In the genomic region with DNA sequence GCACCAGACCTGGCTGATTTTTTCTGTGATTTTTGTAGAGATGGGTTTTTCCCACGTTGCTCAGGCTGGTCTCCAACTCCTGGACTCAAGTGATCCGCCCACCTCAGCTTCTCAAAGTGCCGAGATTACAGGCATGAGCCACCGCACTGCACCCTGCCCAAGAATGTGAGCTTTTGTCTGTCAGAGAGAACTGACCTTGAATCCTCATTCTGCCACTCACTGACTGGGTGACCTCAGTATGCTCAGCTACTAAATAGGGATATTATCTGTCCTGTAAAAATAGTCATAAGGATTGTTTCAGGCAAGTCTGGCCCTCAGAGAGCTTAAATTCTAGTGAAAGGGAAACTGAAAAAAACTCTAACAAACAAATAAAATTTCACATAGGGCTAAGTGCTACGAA, we compare ENCODE assay signal across 16 cellular contexts. TPM values are rescaled to one million over a fixed set of nuclear protein-coding genes. Genes with fewer than 3 reads are reported as not detected.
DNase-seq lines count a peak whose midpoint lies in the region; ATAC-seq and TF ChIP-seq lines count a peak whose summit lies in the region.
"Had no signal": no experiment of that assay in that cellular context is flagged by ENCODE, and none has a peak within 500 bp of the region (broad histone marks: within the 10 kb centered on the region; RNA-seq: fewer than 3 reads in every experiment).

No MANE protein-coding gene starts in this region.

- no peaks in the 10 kb centered on the region for H3K9me3 Mint-ChIP-seq in CD8-positive, alpha-beta memory T cell
- no peaks in the 10 kb centered on the region for H3K9me3 Mint-ChIP-seq in activated B cell treated with CpG ODN at 0.5 μM for 24 hours

- no peak for TF ChIP-seq RAD21 in SK-N-SH (IDR thresholded peaks at IDR 0.05; ENCODE audit: low read length)

- no peak for DNase-seq in CD8-positive, alpha-beta memory T cell
- DNase-seq in activated B cell treated with CpG ODN at 0.5 μM for 24 hours (no peak), epithelial cell of esophagus (ENCODE audit: low read depth) (peak; percentile 78), posterior vena cava (ENCODE audit: low spot score) (peak; percentile 31), SK-N-SH (no peak), suprapubic skin (ENCODE audit: low spot score in 2 of 2) (no peak), OCI-M1 (lab: John Stamatoyannopoulos, UW) (no peak)
- DNase-seq: activated CD4-positive, alpha-beta T cell treated with anti-CD3 and anti-CD28 coated beads for 1 hour; activated naive CD4-positive, alpha-beta T cell; effector CD4-positive, alpha-beta T cell; heart right ventricle; NCI-H2081 treated with DMSO at 0.1 percent for 48 hours; NCI-H69; stimulated activated CD4-positive, alpha-beta T cell treated with anti-CD3 and anti-CD28 coated beads, Interleukin-2, amount 100 ng/mL, for 48 hours had no signal

- TF ChIP-seq EP300 in SK-N-SH (IDR thresholded peaks at IDR 0.05; ENCODE audit: borderline replicate concordance in 1 of 2, low read depth in 1 of 2, low read length in 1 of 2) (no peak), suprapubic skin (IDR thresholded peaks at IDR 0.05) (no peak)

- TF ChIP-seq CTCF in activated B cell treated with CpG ODN at 0.5 μM for 24 hours (IDR thresholded peaks at IDR 0.05) (no peak), epithelial cell of esophagus (IDR thresholded peaks at IDR 0.05; ENCODE audit: insufficient read depth, low read depth, low read length, missing control alignments) (no peak), SK-N-SH (IDR thresholded peaks at IDR 0.05) (no peak), suprapubic skin (IDR thresholded peaks at IDR 0.05) (no peak)

- no peaks in the 10 kb centered on the region for H3F3A ChIP-seq in SK-N-SH (replicated peaks; ENCODE audit: insufficient read depth)

- no peaks in the 10 kb centered on the region for H3K9me3 ChIP-seq in CD8-positive, alpha-beta memory T cell (ENCODE audit: low read length)
- no peaks in the 10 kb centered on the region for H3K9me3 ChIP-seq in SK-N-SH
- no peaks in the 10 kb centered on the region for H3K9me3 ChIP-seq in suprapubic skin
- H3K9me3 ChIP-seq: heart right ventricle had no signal

- H3K36me3 Mint-ChIP-seq in CD8-positive, alpha-beta memory T cell = peaks cover 0 to 10% (median 0%) of the 10 kb centered on the region in 3 donors
- peaks cover 2% of the 10 kb centered on the region for H3K36me3 Mint-ChIP-seq in activated B cell treated with CpG ODN at 0.5 μM for 24 hours (ENCODE audit: low read depth)

- peaks cover 20 to 30% (median 26%) of the 10 kb centered on the region in 3 donors for H3K4me1 Mint-ChIP-seq in CD8-positive, alpha-beta memory T cell
- peaks cover 27% of the 10 kb centered on the region for H3K4me1 Mint-ChIP-seq in activated B cell treated with CpG ODN at 0.5 μM for 24 hours

- TF ChIP-seq POLR2A in suprapubic skin (IDR thresholded peaks at IDR 0.05) = no peak

- 59% methylated on average over 5 of the region's 5 CpGs for WGBS in SK-N-SH (ENCODE audit: low lambda C conversion rate)
- WGBS in suprapubic skin = 68% methylated on average over 5 of the region's 5 CpGs

- H4K20me1 ChIP-seq in SK-N-SH (ENCODE audit: insufficient read depth) = no peaks in the 10 kb centered on the region

- H3K27me3 Mint-ChIP-seq in CD8-positive, alpha-beta memory T cell = peaks cover 0 to 4% of the 10 kb centered on the region in 2 donors
- H3K27me3 Mint-ChIP-seq in activated B cell treated with CpG ODN at 0.5 μM for 24 hours = no peaks in the 10 kb centered on the region

- H3K9me2 ChIP-seq in SK-N-SH = no peaks in the 10 kb centered on the region

- peak overlapping the region in 7 of 8 donors; percentile 50 to 100 (median 99) for H3K27ac Mint-ChIP-seq in CD8-positive, alpha-beta memory T cell
- peak overlapping the region; percentile 97 for H3K27ac Mint-ChIP-seq in activated B cell treated with CpG ODN at 0.5 μM for 24 hours

- intact Hi-C loops in activated B cell treated with CpG ODN at 0.5 μM for 24 hours (cut with micrococcal nuclease) = loop anchor here (5.0 kb wide), 1 partner anchor 215 kb away; a partner anchor contains a TSS
- intact Hi-C loops in posterior vena cava (cut with DNase I) = loop anchor here (5.0 kb wide), 2 partner anchors 60 to 65 kb away; no protein-coding TSS in a partner anchor

- H3K79me2 ChIP-seq in SK-N-SH (ENCODE audit: insufficient read depth) = peaks cover 27% of the 10 kb centered on the region

- H3K36me3 ChIP-seq in CD8-positive, alpha-beta memory T cell (ENCODE audit: insufficient read depth, low read length) = no peaks in the 10 kb centered on the region
- H3K36me3 ChIP-seq in SK-N-SH (replicated peaks in 1 of 2; ENCODE audit: control insufficient read depth in 1 of 2, insufficient read depth in 2 of 2, low read length in 1 of 2) = no peaks in the 10 kb centered on the region
- H3K36me3 ChIP-seq in suprapubic skin = no peaks in the 10 kb centered on the region

- H3K4me3 ChIP-seq in CD8-positive, alpha-beta memory T cell (ENCODE audit: low read length) = no peak overlapping the region
- H3K4me3 ChIP-seq in epithelial cell of esophagus (ENCODE audit: low read length) (no peak overlapping the region), SK-N-SH (ENCODE audit: low read depth in 2 of 2, low read length in 1 of 2) (no peak overlapping the region), suprapubic skin (no peak overlapping the region)
- H3K4me3 ChIP-seq: GM12878, heart right ventricle had no signal

- no peak overlapping the region for H2AFZ ChIP-seq in SK-N-SH (ENCODE audit: low read depth)

- no peaks in the 10 kb centered on the region for H3K27me3 ChIP-seq in CD8-positive, alpha-beta memory T cell (ENCODE audit: insufficient read depth, low read length, poor library complexity, severe bottlenecking)
- H3K27me3 ChIP-seq in SK-N-SH (ENCODE audit: insufficient read depth) (no peaks in the 10 kb centered on the region), suprapubic skin (no peaks in the 10 kb centered on the region)
- H3K27me3 ChIP-seq: heart right ventricle had no signal

- POLR2A ChIA-PET in CD8-positive, alpha-beta memory T cell (lab: Charles Lee) = interaction anchor here (0.6 kb wide), 1 partner anchor 540 kb away, joined by 3 read pairs; no protein-coding TSS in a partner anchor
- POLR2A ChIA-PET in activated B cell treated with CpG ODN at 0.5 μM for 24 hours (lab: Charles Lee) = interaction anchor here (0.7 to 3.8 kb wide), 4 partner anchors 9 to 63 kb away, joined by 3 to 22 read pairs (median 4); no protein-coding TSS in a partner anchor
- POLR2A ChIA-PET in SK-N-SH (lab: Yijun Ruan, JAX) = interaction anchor here (1.2 kb wide), 1 partner anchor 64 kb away, joined by 3 read pairs; no protein-coding TSS in a partner anchor

- H3K4me3 Mint-ChIP-seq in CD8-positive, alpha-beta memory T cell = peak overlapping the region in 1 of 7 donors; percentile 54
- H3K4me3 Mint-ChIP-seq in activated B cell treated with CpG ODN at 0.5 μM for 24 hours = no peak overlapping the region

- no peak overlapping the region for H3K4me2 ChIP-seq in SK-N-SH

- H3K27ac ChIP-seq in CD8-positive, alpha-beta memory T cell (ENCODE audit: low read depth, low read length) = no peak overlapping the region
- no peak overlapping the region for H3K27ac ChIP-seq in SK-N-SH (ENCODE audit: low read depth in 2 of 2, low read length in 1 of 2)
- H3K27ac ChIP-seq in suprapubic skin = no peak overlapping the region

- no peak overlapping the region for H3K9ac ChIP-seq in SK-N-SH

- CTCF ChIA-PET in CD8-positive, alpha-beta memory T cell (lab: Charles Lee) = interaction anchor here (1.0 to 4.5 kb wide), 5 partner anchors 18 to 63 kb away, joined by 3 to 50 read pairs (median 6); a partner anchor contains a TSS
- CTCF ChIA-PET in activated B cell treated with CpG ODN at 0.5 μM for 24 hours (lab: Charles Lee) = interaction anchor here (0.8 to 7.9 kb wide), 7 partner anchors 18 to 64 kb away, joined by 3 to 194 read pairs (median 20); a partner anchor contains a TSS
- CTCF ChIA-PET in SK-N-SH (lab: Yijun Ruan, JAX) = interaction anchor here (0.8 to 6.4 kb wide), 8 partner anchors 13 to 88 kb away, joined by 3 to 115 read pairs (median 4); no protein-coding TSS in a partner anchor

- ATAC-seq in activated B cell treated with CpG ODN at 0.5 μM for 24 hours (ENCODE audit: low read depth) = no peak
- ATAC-seq in GM19035 (IDR thresholded peaks at IDR 0.05; ENCODE audit: unreplicated experiment) = no peak
- ATAC-seq: GM12878, heart right ventricle had no signal

- H3K4me1 ChIP-seq in CD8-positive, alpha-beta memory T cell (ENCODE audit: insufficient read depth, low read length) = peaks cover 22% of the 10 kb centered on the region
- H3K4me1 ChIP-seq in SK-N-SH (ENCODE audit: control insufficient read depth in 1 of 2, insufficient read depth in 2 of 2, low read depth in 1 of 2, low read length in 1 of 2) = peaks cover 0 to 12% of the 10 kb centered on the region in 2 experiments; a peak in 2 of 4 replicates
- peaks cover 28% of the 10 kb centered on the region for H3K4me1 ChIP-seq in suprapubic skin

TF ChIP-seq in SK-N-SH, 30 proteins besides CTCF, POLR2A, EP300 and RAD21 (continues in another document):
- no peak for TF ChIP-seq RCOR1 (IDR thresholded peaks at IDR 0.05; ENCODE audit: low read length)
- no peak for TF ChIP-seq RFX5 (IDR thresholded peaks at IDR 0.05; ENCODE audit: low read length)
- TF ChIP-seq NRF1 (IDR thresholded peaks at IDR 0.05; ENCODE audit: low read depth, low read length) = no peak
- no peak for TF ChIP-seq YY1 (IDR thresholded peaks at IDR 0.05; ENCODE audit: low read depth)

RNA-seq across cellular contexts. Expression of a gene that starts 2.1 kb away (rescaled TPM):
- total RNA-seq in CD8-positive, alpha-beta memory T cell = 10 to 100 TPM; 52.7 to 58.5 TPM
- 31.3 TPM for polyA plus RNA-seq in CD8-positive, alpha-beta memory T cell
- 23.6 TPM in 2 replicates for total RNA-seq in activated B cell treated with CpG ODN at 0.5 μM for 24 hours
- 10 to 100 TPM; 13.6 to 15.7 TPM for total RNA-seq in posterior vena cava
- 13.8 and 22.9 TPM in 2 replicates for polyA plus RNA-seq in SK-N-SH (2012; rRNA removed)
- polyA plus RNA-seq in SK-N-SH (2012; cell fraction: cytosol; rRNA removed) = 13.3 and 17.1 TPM in 2 replicates
- 11.7 and 14.6 TPM in 2 replicates for polyA plus RNA-seq in SK-N-SH (2012; cell fraction: nucleus; rRNA removed)
- 10 to 100 TPM in 2 of 4 donors, 1 to 10 TPM in 2; 8.3 to 19.7 (median 10.2) TPM for total RNA-seq in suprapubic skin

RNA-seq across cellular contexts. Expression of a gene that starts 28.7 kb away (rescaled TPM):
- total RNA-seq in CD8-positive, alpha-beta memory T cell = 10 to 100 TPM; 27.2 to 27.3 TPM
- polyA plus RNA-seq in CD8-positive, alpha-beta memory T cell = 27.3 TPM
- total RNA-seq in activated B cell treated with CpG ODN at 0.5 μM for 24 hours = 60.4 and 63.9 TPM in 2 replicates
- total RNA-seq in posterior vena cava = 10 to 100 TPM; 34.1 to 36.3 TPM
- 24.5 and 29.0 TPM in 2 replicates for polyA plus RNA-seq in SK-N-SH (2012; rRNA removed)
- polyA plus RNA-seq in SK-N-SH (2012; cell fraction: cytosol; rRNA removed) = 14.3 and 19.6 TPM in 2 replicates
- 28.9 and 32.1 TPM in 2 replicates for polyA plus RNA-seq in SK-N-SH (2012; cell fraction: nucleus; rRNA removed)
- total RNA-seq in suprapubic skin = 10 to 100 TPM; 27.9 to 31.3 (median 29.3) TPM

Comparison
In these comparisons a context has a peak if more than half of its experiments do, and no peak if none do; other contexts are left out.
1. DNase-seq: peak in epithelial cell of esophagus (single experiment) and posterior vena cava (single experiment); none in CD8-positive, alpha-beta memory T cell (0 of 5), activated B cell treated with CpG ODN at 0.5 μM for 24 hours (single experiment), SK-N-SH (single experiment), suprapubic skin (0 of 2) and OCI-M1 (single experiment).